Comparison of ENCODE assay signal across 16 cellular contexts in genomic region chr16:84286568-84287220, GRCh38. TPM values are rescaled to one million over a fixed set of nuclear protein-coding genes. Genes with fewer than 3 reads are reported as not detected.
DNase-seq lines count a peak whose midpoint lies in the region; ATAC-seq and TF ChIP-seq lines count a peak whose summit lies in the region.
"Had no signal": no experiment of that assay in that cellular context is flagged by ENCODE, and none has a peak within 500 bp of the region (broad histone marks: within the 10 kb centered on the region; RNA-seq: fewer than 3 reads in every experiment).

No MANE protein-coding gene starts in this region.

- no peaks in the 10 kb centered on the region for H3K79me2 ChIP-seq in ACC112 (ENCODE audit: control insufficient read depth, insufficient read depth, low read length, unreplicated experiment)

- H3K27me3 ChIP-seq in ACC112 (ENCODE audit: insufficient read depth, low read length) (peaks cover 25% of the 10 kb centered on the region), adrenal gland (no peaks in the 10 kb centered on the region), heart right ventricle (peaks cover 0 to under 1% (median 0%) of the 10 kb centered on the region in 7 donors)

- H2AFZ ChIP-seq in ACC112 (ENCODE audit: low read length, unreplicated experiment): no peak overlapping the region

- no peak for TF ChIP-seq POLR2A in adrenal gland (IDR thresholded peaks at IDR 0.05)

- 57 to 70% (median 62%) methylated on average over 16 of the region's 16 CpGs for WGBS in adrenal gland, 4 donors
- WGBS in heart right ventricle, 2 donors: 45 to 54% methylated on average over 16 of the region's 16 CpGs

- intact Hi-C loops in adrenal gland (cut with DNase I): no loop called here
- intact Hi-C loops in heart right ventricle (cut with DNase I): loop anchor here in 3 of 10 donors (2.0 to 10.0 kb wide), 3 partner anchors 16 to 328 kb away; partner anchors contain the start of gene COTL1 (in 1 of the 3)
- intact Hi-C loops in posterior vena cava (cut with DNase I): no loop called here

- TF ChIP-seq CTCF in adrenal gland (IDR thresholded peaks at IDR 0.05) (no peak), heart right ventricle (IDR thresholded peaks at IDR 0.05) (no peak)

- H3K9me3 ChIP-seq in adrenal gland (replicated peaks in 1 of 3) (no peaks in the 10 kb centered on the region), heart right ventricle (peaks cover 0 to 3% (median 0%) of the 10 kb centered on the region in 11 donors)

- H3K4me1 ChIP-seq in ACC112 (ENCODE audit: control insufficient read depth, insufficient read depth, low read length, unreplicated experiment) (peaks cover 9% of the 10 kb centered on the region), adrenal gland (replicated peaks in 1 of 2) (no peaks in the 10 kb centered on the region), heart right ventricle (peaks cover 3 to 36% (median 26%) of the 10 kb centered on the region in 9 donors)

- H3K36me3 ChIP-seq in ACC112 (ENCODE audit: insufficient read depth, low read length) (no peaks in the 10 kb centered on the region), adrenal gland (replicated peaks in 1 of 2) (no peaks in the 10 kb centered on the region), heart right ventricle (no peaks in the 10 kb centered on the region)

- ATAC-seq in heart right ventricle (peak; percentile 47 to 80 (median 74)), GM18868 (IDR thresholded peaks at IDR 0.05; ENCODE audit: unreplicated experiment) (no peak)
- ATAC-seq: Panc1 had no signal

- DNase-seq in adrenal gland (peak in 6 of 7 donors; percentile 31 to 86 (median 64)), heart right ventricle (peak; percentile 59 to 74), posterior vena cava (ENCODE audit: low spot score) (peak; percentile 84), DMS53 (lab: John Stamatoyannopoulos, UW) (no peak), AML-193 (lab: John Stamatoyannopoulos, UW) (no peak), NCI-H748 treated with DMSO at 0.1 percent for 48 hours (lab: John Stamatoyannopoulos, UW) (no peak)
- DNase-seq: activated CD8-positive, alpha-beta memory T cell treated with anti-CD3 and anti-CD28 coated beads for 24 hours; activated naive CD4-positive, alpha-beta T cell treated with anti-CD3 and anti-CD28 coated beads for 36 hours; cerebellar nuclear complex; foreskin melanocyte; GF-D8; mammary epithelial cell had no signal

- H3K4me3 ChIP-seq in ACC112 (ENCODE audit: low read depth, low read length) (no peak overlapping the region), adrenal gland (no peak overlapping the region), heart right ventricle (no peak overlapping the region)

- H3K27ac ChIP-seq in ACC112 (ENCODE audit: low read depth, low read length) (0 out of 2 replicates have a peak overlapping the region, but pooled peaks have one; percentile 1), adrenal gland (peak overlapping the region in 3 of 5 donors; percentile 19 to 76 (median 49)), heart right ventricle (peak overlapping the region in 9 of 10 donors; percentile 10 to 75 (median 41))

RNA-seq across cellular contexts. Expression of gene WFDC1, which starts 8.0 kb away (rescaled TPM):
- 100 to 1,000 TPM in 1 of 8 donors, 10 to 100 TPM in 7; 12.9 to 284 (median 49.3) TPM for total RNA-seq in adrenal gland
- 10 to 100 TPM; 17.8 to 69.5 (median 42.1) TPM for polyA plus RNA-seq in adrenal gland
- 1 to 10 TPM in 5 of 10 donors, under 1 TPM in 5; 0.55 to 2.1 (median 0.98) TPM for total RNA-seq in heart right ventricle
- 1 to 10 TPM; 2.6 to 5.7 TPM for polyA plus RNA-seq in heart right ventricle
- 10 to 100 TPM; 48.7 to 93.6 TPM for total RNA-seq in posterior vena cava
- total RNA-seq: activated naive CD4-positive, alpha-beta T cell treated with anti-CD3 and anti-CD28 coated beads for 36 hours; mammary epithelial cell had no signal
- polyA plus RNA-seq: mammary epithelial cell had no signal

RNA-seq across cellular contexts. Expression of gene KCNG4, which starts 46.9 kb away (rescaled TPM):
- under 1 TPM in 4 of 8 donors, not detected in 4; 0.15 to 0.95 (median 0.36) TPM for total RNA-seq in adrenal gland
- 1 to 10 TPM in 1 of 3 donors, under 1 TPM in 2; 0.20 to 1.3 (median 0.46) TPM for polyA plus RNA-seq in adrenal gland
- not detected for total RNA-seq in heart right ventricle
- polyA plus RNA-seq in heart right ventricle: not detected
- not detected for total RNA-seq in posterior vena cava
- total RNA-seq: activated naive CD4-positive, alpha-beta T cell treated with anti-CD3 and anti-CD28 coated beads for 36 hours; mammary epithelial cell; temporal lobe had no signal
- polyA plus RNA-seq: mammary epithelial cell had no signal

Comparison
In these comparisons a context has a peak if more than half of its experiments do, and no peak if none do; other contexts are left out.
1. DNase-seq: peak in adrenal gland (6 of 7), heart right ventricle (2 of 2) and posterior vena cava (single experiment); none in DMS53 (single experiment), AML-193 (0 of 2) and NCI-H748 treated with DMSO at 0.1 percent for 48 hours (single experiment).
2. RNA of gene WFDC1, which starts 8.0 kb away (total RNA-seq): 48.7 to 93.6 TPM in posterior vena cava and 12.9 to 284 TPM in adrenal gland; 0.55 to 2.1 TPM in heart right ventricle; every median in the first group is over 4 times any median in the second.
3. Peak in every context shown above with its lines, with median percentiles within 50 percentile points of each other: H3K27ac ChIP-seq.